8 cellular contexts compared by ENCODE assay signal in genomic region chr2:98649135-98649991, GRCh38. TPM values are rescaled to one million over a fixed set of nuclear protein-coding genes. Genes with fewer than 3 reads are reported as not detected.
DNase-seq lines count a peak whose midpoint lies in the region; ATAC-seq, FAIRE-seq and TF ChIP-seq lines count a peak whose summit lies in the region.

No MANE protein-coding gene starts in this region.

- in situ Hi-C loops in HepG2 (cut with HindIII; ENCODE audit: extremely low pct_ligation_motif_present, low pct_unique_long_range_greater_than_20kb): loop anchor here (5.0 kb wide), 1 partner anchor 418 kb away; no protein-coding TSS in a partner anchor

- no peak overlapping the region for H3K27ac ChIP-seq in HepG2 (ENCODE audit: extremely low read length, insufficient read depth, low read length)

- POLR2A ChIA-PET in HepG2 (lab: Yijun Ruan, JAX): interaction anchor here (0.7 to 1.4 kb wide), 6 partner anchors 52 to 189 kb away, joined by 4 to 6 read pairs (median 5); partner anchors contain the start of gene MGAT4A

- no peak for TF ChIP-seq EP300 in HepG2 (IDR thresholded peaks at IDR 0.05; ENCODE audit: low read depth in 2 of 2, low read length in 2 of 2)
- no peak for TF ChIP-seq EP300 in HepG2 (CRISPR knock-in tag; IDR thresholded peaks at IDR 0.05; ENCODE audit: borderline replicate concordance)

- CTCF ChIA-PET in HepG2 (lab: Yijun Ruan, JAX; ENCODE audit: low intra/inter-chr PET ratio, low total read pairs): interaction anchor here (0.6 to 3.2 kb wide), 7 partner anchors 81 to 417 kb away, joined by 3 to 99 read pairs (median 4); partner anchors contain the start of gene MGAT4A

- peaks cover 10% of the 10 kb centered on the region; the same call in 1 of the 2 replicates for H3K4me1 ChIP-seq in HepG2 (ENCODE audit: insufficient read depth, low read length)

- no peak overlapping the region for H2AFZ ChIP-seq in HepG2 (ENCODE audit: low read length)

- no TSS peak for BruUV-seq in HepG2 (replicated peaks; lab: Mats Ljungman, UMichigan)

- peaks cover 7% of the 10 kb centered on the region for H3K79me2 ChIP-seq in HepG2 (ENCODE audit: insufficient read depth, low read length)

- peaks cover 5% of the 10 kb centered on the region for H4K20me1 ChIP-seq in HepG2 (ENCODE audit: insufficient read depth, low read length)

- no peaks in the 10 kb centered on the region for H3K27me3 ChIP-seq in HepG2 (ENCODE audit: control insufficient read depth in 1 of 2, insufficient read depth in 2 of 2, low read length in 2 of 2)

- FAIRE-seq in HepG2 (lab: Jason Lieb, UNC): peak; percentile 94

- TF ChIP-seq CTCF in GM12864 (IDR thresholded peaks at IDR 0.05; ENCODE audit: low read depth, low read length, missing control alignments) (peak; percentile 100), HepG2 (CRISPR knock-in tag; IDR thresholded peaks at IDR 0.05) (peak; percentile 96)

- peaks cover 9 to 40% of the 10 kb centered on the region in 2 experiments; a peak in 4 of 5 replicates for H3K36me3 ChIP-seq in HepG2 (replicated peaks in 1 of 2; ENCODE audit: control insufficient read depth in 1 of 2, insufficient read depth in 2 of 2, low read length in 2 of 2)

- H3K4me2 ChIP-seq in HepG2 (ENCODE audit: low read depth, low read length): no peak overlapping the region

- intact Hi-C loops in HepG2 (cut with micrococcal nuclease; ENCODE audit: unreplicated experiment): loop anchor here (1.0 to 10.0 kb wide), 5 partner anchors 55 to 417 kb away; no protein-coding TSS in a partner anchor

- 37% methylated on average over 4 of the region's 4 CpGs for WGBS in HepG2 (ENCODE audit: low lambda C conversion rate)

- no peak overlapping the region for H3K9ac ChIP-seq in HepG2 (ENCODE audit: insufficient read depth, low read depth, low read length)

- DNase-seq in GM12864 (ENCODE audit: low read depth) (peak; percentile 61), NCI-H524 treated with DMSO at 0.1 percent for 48 hours (lab: John Stamatoyannopoulos, UW) (peak; percentile 14), cerebellum (ENCODE audit: low spot score) (peak; percentile 68), HepG2 (ENCODE audit: low spot score) (peak; percentile 83)
- peak; percentile 68 for DNase-seq in activated CD4-positive, alpha-beta T cell treated with anti-CD3 and anti-CD28 coated beads for 1 hour
- DNase-seq in stimulated activated CD4-positive, alpha-beta T cell treated with anti-CD3 and anti-CD28 coated beads, TNF-alpha, amount 100 ng/mL, for 1 hour (ENCODE audit: low read depth in 3 of 3, low spot score in 1 of 3): peak; percentile 58 to 74 (median 63)

- ATAC-seq in HG03442 (IDR thresholded peaks at IDR 0.05; ENCODE audit: unreplicated experiment) (peak; percentile 41), HepG2 (peak; percentile 99), GM19455 (IDR thresholded peaks at IDR 0.05; ENCODE audit: unreplicated experiment) (no peak)

- no peaks in the 10 kb centered on the region for H3K9me3 ChIP-seq in HepG2 (ENCODE audit: low read length)

- TF ChIP-seq POLR2A in HepG2 (IDR thresholded peaks at IDR 0.05; ENCODE audit: insufficient read depth in 1 of 2, low read depth in 2 of 2, low read length in 2 of 2): no peak

- H3K4me3 ChIP-seq in GM12864 (ENCODE audit: low read depth, low read length) (no peak overlapping the region), HepG2 (replicated peaks in 1 of 3; ENCODE audit: insufficient read depth in 1 of 3, low read depth in 2 of 3, low read length in 3 of 3) (no peak overlapping the region)

- peak; percentile 98 for TF ChIP-seq RAD21 in HepG2 (CRISPR knock-in tag; IDR thresholded peaks at IDR 0.05)

TF ChIP-seq in HepG2, 621 proteins besides CTCF, POLR2A, EP300 and RAD21 (continues in another document):
- no peak for TF ChIP-seq ZMYM2 (CRISPR knock-in tag; IDR thresholded peaks at IDR 0.05)
- TF ChIP-seq ZBTB4 (CRISPR knock-in tag; IDR thresholded peaks at IDR 0.05; ENCODE audit: borderline replicate concordance): no peak
- TF ChIP-seq CREB3 (CRISPR knock-in tag; IDR thresholded peaks at IDR 0.05): no peak

RNA-seq across cellular contexts. Expression of gene UNC50, which starts 41.0 kb away (rescaled TPM):
- 29.1 TPM for total RNA-seq in cerebellum
- 58.0 and 95.6 TPM in 2 replicates for total RNA-seq in HepG2 (2016; rRNA removed; fragmentation: Illumina TruSeq; extraction: Trizol)
- 42.0 and 43.6 TPM in 2 replicates for total RNA-seq in HepG2 (2016; cell fraction: cytosol; rRNA removed; fragmentation: Illumina TruSeq; extraction: Trizol; ENCODE audit: low read depth)
- total RNA-seq in HepG2 (2016; cell fraction: insoluble cytoplasmic fraction; rRNA removed; fragmentation: Illumina TruSeq; extraction: Trizol): 63.0 and 102 TPM in 2 replicates
- 47.4 and 49.0 TPM in 2 replicates for total RNA-seq in HepG2 (2016; cell fraction: membrane; rRNA removed; fragmentation: Illumina TruSeq; extraction: Trizol)
- total RNA-seq in HepG2 (2016; cell fraction: nucleus; rRNA removed; fragmentation: Illumina TruSeq; extraction: Trizol): 79.1 and 80.7 TPM in 2 replicates
- polyA plus RNA-seq in HepG2 (2011; rRNA removed): 63.3 and 92.6 TPM in 2 replicates
- 47.2 and 81.0 TPM in 2 replicates for polyA plus RNA-seq in HepG2 (2011; cell fraction: cytosol; rRNA removed)
- polyA plus RNA-seq in HepG2 (2011; cell fraction: nucleus; rRNA removed): 54.2 and 66.7 TPM in 2 replicates
- polyA plus RNA-seq in HepG2 (2012): 68.6 and 76.2 TPM in 2 replicates
- 28.0 and 31.3 TPM in 2 replicates for polyA plus RNA-seq in HepG2 (2016; cell fraction: cytosol; fragmentation: Illumina TruSeq; extraction: Trizol; ENCODE audit: low read depth)
- 47.7 and 52.9 TPM in 2 replicates for polyA plus RNA-seq in HepG2 (2016; cell fraction: insoluble cytoplasmic fraction; fragmentation: Illumina TruSeq; extraction: Trizol; ENCODE audit: low read depth)
- polyA plus RNA-seq in HepG2 (2016; cell fraction: membrane; fragmentation: Illumina TruSeq; extraction: Trizol; ENCODE audit: low read depth): 29.3 and 32.1 TPM in 2 replicates
- polyA plus RNA-seq in HepG2 (2016; cell fraction: nucleus; fragmentation: Illumina TruSeq; extraction: Trizol; ENCODE audit: insufficient read depth, low read depth): 106 and 112 TPM in 2 replicates
- polyA minus RNA-seq in HepG2 (2011; rRNA and poly(A)+ RNA removed; ENCODE audit: low replicate concordance): 13.4 and 13.9 TPM in 2 replicates
- polyA minus RNA-seq in HepG2 (2011; cell fraction: cytosol; rRNA and poly(A)+ RNA removed): 19.4 and 20.5 TPM in 2 replicates
- 42.7 and 44.1 TPM in 2 replicates for polyA minus RNA-seq in HepG2 (2011; cell fraction: nucleus; rRNA and poly(A)+ RNA removed)

RNA-seq across cellular contexts. Expression of gene COA5, which starts 41.1 kb away (rescaled TPM):
- total RNA-seq in cerebellum (45.7 TPM), HepG2 (2016; rRNA removed; fragmentation: Illumina TruSeq; extraction: Trizol) (64.5 and 72.9 TPM in 2 replicates)
- total RNA-seq in HepG2 (2016; cell fraction: cytosol; rRNA removed; fragmentation: Illumina TruSeq; extraction: Trizol; ENCODE audit: low read depth): 27.1 and 32.8 TPM in 2 replicates
- total RNA-seq in HepG2 (2016; cell fraction: insoluble cytoplasmic fraction; rRNA removed; fragmentation: Illumina TruSeq; extraction: Trizol): 61.3 and 76.9 TPM in 2 replicates
- 46.1 and 48.2 TPM in 2 replicates for total RNA-seq in HepG2 (2016; cell fraction: membrane; rRNA removed; fragmentation: Illumina TruSeq; extraction: Trizol)
- 41.0 and 50.3 TPM in 2 replicates for total RNA-seq in HepG2 (2016; cell fraction: nucleus; rRNA removed; fragmentation: Illumina TruSeq; extraction: Trizol)
- polyA plus RNA-seq in HepG2 (2011; rRNA removed): 43.6 and 44.4 TPM in 2 replicates
- 33.4 and 39.7 TPM in 2 replicates for polyA plus RNA-seq in HepG2 (2011; cell fraction: cytosol; rRNA removed)
- polyA plus RNA-seq in HepG2 (2011; cell fraction: nucleus; rRNA removed): 36.9 and 50.2 TPM in 2 replicates
- 71.5 and 94.3 TPM in 2 replicates for polyA plus RNA-seq in HepG2 (2012)
- polyA plus RNA-seq in HepG2 (2016; cell fraction: cytosol; fragmentation: Illumina TruSeq; extraction: Trizol; ENCODE audit: low read depth): 25.6 and 45.6 TPM in 2 replicates
- polyA plus RNA-seq in HepG2 (2016; cell fraction: insoluble cytoplasmic fraction; fragmentation: Illumina TruSeq; extraction: Trizol; ENCODE audit: low read depth): 61.8 and 75.0 TPM in 2 replicates
- polyA plus RNA-seq in HepG2 (2016; cell fraction: membrane; fragmentation: Illumina TruSeq; extraction: Trizol; ENCODE audit: low read depth): 38.1 and 48.3 TPM in 2 replicates
- 94.3 and 101 TPM in 2 replicates for polyA plus RNA-seq in HepG2 (2016; cell fraction: nucleus; fragmentation: Illumina TruSeq; extraction: Trizol; ENCODE audit: insufficient read depth, low read depth)
- polyA minus RNA-seq in HepG2 (2011; rRNA and poly(A)+ RNA removed; ENCODE audit: low replicate concordance): 4.7 and 10.7 TPM in 2 replicates
- polyA minus RNA-seq in HepG2 (2011; cell fraction: cytosol; rRNA and poly(A)+ RNA removed): 7.8 and 8.6 TPM in 2 replicates
- 45.1 and 55.9 TPM in 2 replicates for polyA minus RNA-seq in HepG2 (2011; cell fraction: nucleus; rRNA and poly(A)+ RNA removed)

Comparison
In these comparisons a context has a peak if more than half of its experiments do, and no peak if none do; other contexts are left out.
1. DNase-seq: peak in every context shown above with its lines; median percentile 83 in HepG2; 68 in activated CD4-positive, alpha-beta T cell treated with anti-CD3 and anti-CD28 coated beads for 1 hour; 68 in cerebellum; 63 in stimulated activated CD4-positive, alpha-beta T cell treated with anti-CD3 and anti-CD28 coated beads, TNF-alpha, amount 100 ng/mL, for 1 hour; 61 in GM12864; 14 in NCI-H524 treated with DMSO at 0.1 percent for 48 hours.